ENCODE assay signal across 1 cellular context in the genomic region with DNA sequence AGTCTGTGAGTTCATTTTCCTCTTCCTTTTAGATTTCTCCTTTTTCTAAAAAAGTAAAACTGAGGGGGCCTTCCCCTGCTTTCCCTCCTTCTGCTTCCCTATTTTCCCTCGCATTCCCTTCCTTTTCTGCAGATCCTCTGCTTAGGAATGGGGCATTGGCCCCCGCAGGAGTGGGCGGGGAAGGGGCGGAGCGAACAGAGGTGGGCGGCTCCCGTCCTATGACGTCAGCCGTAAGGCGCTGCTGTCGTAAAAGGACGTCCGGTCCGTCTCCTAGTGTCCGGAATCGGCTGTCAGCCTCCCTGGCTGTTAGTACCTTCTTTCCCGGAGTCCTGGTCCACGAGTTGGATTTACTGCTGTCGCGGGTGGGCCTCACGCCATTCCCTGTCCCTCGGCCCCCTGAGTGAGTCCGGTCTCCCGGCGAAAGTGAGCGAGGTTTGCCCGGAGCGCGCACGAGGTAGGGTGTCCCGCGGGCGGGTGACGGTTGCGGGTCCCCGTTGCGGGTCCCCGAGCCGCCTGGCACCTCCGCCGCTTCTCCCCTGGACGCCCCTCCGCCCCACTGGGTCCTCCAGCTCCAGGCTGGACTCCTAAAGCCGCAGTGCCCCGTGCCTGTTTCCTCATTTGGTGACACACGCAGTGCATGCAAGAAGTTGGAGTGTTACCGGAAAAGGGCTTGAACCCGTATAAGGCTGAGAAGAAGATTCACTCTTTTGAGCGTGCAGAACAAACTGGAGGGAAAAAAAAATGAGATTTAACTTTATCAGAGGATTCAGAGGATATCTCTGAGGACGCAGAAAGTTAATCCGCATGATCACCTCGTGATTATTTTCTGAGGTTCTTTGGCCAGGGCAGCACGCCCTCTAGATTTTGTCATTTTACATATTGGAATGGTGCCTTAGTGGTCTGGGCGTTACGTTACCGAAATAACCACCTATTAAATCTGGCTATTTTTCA.
TF ChIP-seq lines count a peak whose summit lies in the region.

A gene (plus strand): TSS at position 241 of the 951 bp plus-strand sequence. CDS start 1,477 bp downstream, outside the sequence.

TF ChIP-seq in HCT116, 20 proteins besides CTCF, POLR2A, EP300 and RAD21 (continued from another document):
- TF ChIP-seq, protein P1, sequence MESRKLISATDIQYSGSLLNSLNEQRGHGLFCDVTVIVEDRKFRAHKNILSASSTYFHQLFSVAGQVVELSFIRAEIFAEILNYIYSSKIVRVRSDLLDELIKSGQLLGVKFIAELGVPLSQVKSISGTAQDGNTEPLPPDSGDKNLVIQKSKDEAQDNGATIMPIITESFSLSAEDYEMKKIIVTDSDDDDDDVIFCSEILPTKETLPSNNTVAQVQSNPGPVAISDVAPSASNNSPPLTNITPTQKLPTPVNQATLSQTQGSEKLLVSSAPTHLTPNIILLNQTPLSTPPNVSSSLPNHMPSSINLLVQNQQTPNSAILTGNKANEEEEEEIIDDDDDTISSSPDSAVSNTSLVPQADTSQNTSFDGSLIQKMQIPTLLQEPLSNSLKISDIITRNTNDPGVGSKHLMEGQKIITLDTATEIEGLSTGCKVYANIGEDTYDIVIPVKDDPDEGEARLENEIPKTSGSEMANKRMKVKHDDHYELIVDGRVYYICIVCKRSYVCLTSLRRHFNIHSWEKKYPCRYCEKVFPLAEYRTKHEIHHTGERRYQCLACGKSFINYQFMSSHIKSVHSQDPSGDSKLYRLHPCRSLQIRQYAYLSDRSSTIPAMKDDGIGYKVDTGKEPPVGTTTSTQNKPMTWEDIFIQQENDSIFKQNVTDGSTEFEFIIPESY (IDR thresholded peaks at IDR 0.05; ENCODE audit: extremely low read depth, insufficient replicate concordance, low read length) = no peak
- no peak for TF ChIP-seq TCF7L2 (IDR thresholded peaks at IDR 0.05; ENCODE audit: borderline replicate concordance, extremely low read depth, insufficient read depth, insufficient read length)
- peak; percentile 59 for TF ChIP-seq SP1 (IDR thresholded peaks at IDR 0.05; ENCODE audit: low read depth)
- TF ChIP-seq, protein P2, sequence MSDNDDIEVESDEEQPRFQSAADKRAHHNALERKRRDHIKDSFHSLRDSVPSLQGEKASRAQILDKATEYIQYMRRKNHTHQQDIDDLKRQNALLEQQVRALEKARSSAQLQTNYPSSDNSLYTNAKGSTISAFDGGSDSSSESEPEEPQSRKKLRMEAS (IDR thresholded peaks at IDR 0.05) = peak; percentile 71
- no peak for TF ChIP-seq EZH2 (IDR thresholded peaks at IDR 0.05)
- peak; percentile 86 for TF ChIP-seq SIN3A (IDR thresholded peaks at IDR 0.05; ENCODE audit: low read depth)
- peak; percentile 84 for TF ChIP-seq EGR1 (IDR thresholded peaks at IDR 0.05; ENCODE audit: low read depth)
- TF ChIP-seq POLR2AphosphoS5 (IDR thresholded peaks at IDR 0.05; ENCODE audit: low read depth, low read length) = peak; percentile 89
